Comparison of ENCODE assay signal across 1 cellular context in the genomic region with DNA sequence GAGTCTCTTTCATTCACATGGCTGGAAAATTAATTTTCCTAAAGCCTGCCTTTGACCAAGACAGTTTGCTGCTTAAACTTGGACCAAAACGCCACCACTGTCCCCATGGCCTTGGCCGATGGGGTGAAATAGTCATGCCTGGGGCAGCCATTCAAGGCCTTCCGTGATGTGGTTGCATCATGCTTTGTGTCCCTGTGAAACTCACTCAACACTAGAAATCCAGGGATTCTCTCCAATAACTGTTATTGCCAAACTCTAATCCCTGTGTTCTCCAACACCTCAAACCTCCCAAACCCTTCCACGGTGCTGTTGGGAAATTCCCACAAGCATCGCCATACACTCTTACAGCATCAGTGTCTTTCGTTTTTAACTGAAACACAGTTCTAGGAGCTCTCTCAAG.
A peak's percentile ranks its signal among the peaks of the same experiment; 100 is the strongest.
TF ChIP-seq lines count a peak whose summit lies in the region.

No MANE protein-coding gene starts in this region.

TF ChIP-seq in liver, 16 proteins besides CTCF, POLR2A, EP300 and RAD21 (continued from another document):
- no peak for TF ChIP-seq TAF1 (conservative IDR thresholded peaks at IDR 0.05)
- TF ChIP-seq, protein P1, sequence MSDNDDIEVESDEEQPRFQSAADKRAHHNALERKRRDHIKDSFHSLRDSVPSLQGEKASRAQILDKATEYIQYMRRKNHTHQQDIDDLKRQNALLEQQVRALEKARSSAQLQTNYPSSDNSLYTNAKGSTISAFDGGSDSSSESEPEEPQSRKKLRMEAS (IDR thresholded peaks at IDR 0.05), result peak; percentile 89
- TF ChIP-seq, protein P2, sequence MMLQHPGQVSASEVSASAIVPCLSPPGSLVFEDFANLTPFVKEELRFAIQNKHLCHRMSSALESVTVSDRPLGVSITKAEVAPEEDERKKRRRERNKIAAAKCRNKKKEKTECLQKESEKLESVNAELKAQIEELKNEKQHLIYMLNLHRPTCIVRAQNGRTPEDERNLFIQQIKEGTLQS (IDR thresholded peaks at IDR 0.05), result peak; percentile 93
